In the genomic region with DNA sequence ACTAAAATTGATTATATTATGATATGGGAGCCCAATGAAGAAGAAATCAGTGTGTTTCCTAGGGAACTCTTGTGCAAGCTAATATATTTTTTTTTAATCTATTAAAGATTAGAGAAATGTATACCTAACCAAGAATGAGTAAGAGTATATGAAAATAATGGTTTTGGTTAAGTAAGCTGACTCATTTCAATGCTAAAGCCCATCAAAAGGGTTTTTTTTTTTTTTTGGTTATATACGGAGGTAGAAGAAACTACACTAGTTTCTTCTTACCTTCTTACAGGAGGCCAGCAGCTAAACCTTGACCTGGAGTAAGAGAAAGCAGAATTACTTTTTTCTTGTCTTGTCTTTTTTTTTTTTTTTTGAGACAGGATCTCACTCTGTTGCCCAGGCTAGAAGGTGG, we compare ENCODE assay signal across 13 cellular contexts. TPM values are rescaled to one million over a fixed set of nuclear protein-coding genes. Genes with fewer than 3 reads are reported as not detected.
A peak's percentile ranks its signal among the peaks of the same experiment; 100 is the strongest.
DNase-seq lines count a peak whose midpoint lies in the region; ATAC-seq and TF ChIP-seq lines count a peak whose summit lies in the region.
"Had no signal": no experiment of that assay in that cellular context is flagged by ENCODE, and none has a peak within 500 bp of the region (broad histone marks: within the 10 kb centered on the region; RNA-seq: fewer than 3 reads in every experiment).

No MANE protein-coding gene starts in this region.

- peak; percentile 81 for ATAC-seq in activated CD8-positive, alpha-beta T cell treated with anti-CD3 and anti-CD28 coated beads for 36 hours
- no peak for ATAC-seq in activated CD8-positive, alpha-beta T cell treated with anti-CD3 and anti-CD28 coated beads, Interleukin-2, amount 10 ng/mL, durations not matched to agents 7 days and 5 days
- ATAC-seq in GM21528 (IDR thresholded peaks at IDR 0.05; ENCODE audit: low FRiP score, unreplicated experiment) (peak; percentile 67), HG03095 (IDR thresholded peaks at IDR 0.05; ENCODE audit: unreplicated experiment) (peak; percentile 76)

- H3K4me1 Mint-ChIP-seq in activated CD8-positive, alpha-beta T cell treated with anti-CD3 and anti-CD28 coated beads for 36 hours (ENCODE audit: low read depth) = peaks cover 5% of the 10 kb centered on the region
- H3K4me1 Mint-ChIP-seq in activated CD8-positive, alpha-beta T cell treated with anti-CD3 and anti-CD28 coated beads, Interleukin-2, amount 10 ng/mL, durations not matched to agents 7 days and 5 days (ENCODE audit: low read depth) = peaks cover 7% of the 10 kb centered on the region

- no peak overlapping the region for H3K27ac ChIP-seq in substantia nigra (ENCODE audit: low read depth, low read length, poor library complexity, severe bottlenecking)

- no peak for TF ChIP-seq CTCF in activated CD8-positive, alpha-beta T cell treated with anti-CD3 and anti-CD28 coated beads for 36 hours (IDR thresholded peaks at IDR 0.05)

- intact Hi-C loops in activated CD8-positive, alpha-beta T cell treated with anti-CD3 and anti-CD28 coated beads for 36 hours (cut with micrococcal nuclease) = no loop called here

- no peaks in the 10 kb centered on the region for H3K27me3 Mint-ChIP-seq in activated CD8-positive, alpha-beta T cell treated with anti-CD3 and anti-CD28 coated beads for 36 hours
- H3K27me3 Mint-ChIP-seq in activated CD8-positive, alpha-beta T cell treated with anti-CD3 and anti-CD28 coated beads, Interleukin-2, amount 10 ng/mL, durations not matched to agents 7 days and 5 days (ENCODE audit: low read depth) = no peaks in the 10 kb centered on the region

- no peaks in the 10 kb centered on the region for H3K36me3 Mint-ChIP-seq in activated CD8-positive, alpha-beta T cell treated with anti-CD3 and anti-CD28 coated beads for 36 hours (ENCODE audit: low read depth)
- no peaks in the 10 kb centered on the region for H3K36me3 Mint-ChIP-seq in activated CD8-positive, alpha-beta T cell treated with anti-CD3 and anti-CD28 coated beads, Interleukin-2, amount 10 ng/mL, durations not matched to agents 7 days and 5 days (ENCODE audit: low read depth)

- CTCF ChIA-PET in activated CD8-positive, alpha-beta T cell treated with anti-CD3 and anti-CD28 coated beads for 36 hours (lab: Charles Lee) = interaction anchor here (0.8 to 4.1 kb wide), 3 partner anchors 10 to 14 kb away, joined by 3 to 20 read pairs (median 4); no protein-coding TSS in a partner anchor
- CTCF ChIA-PET in activated CD8-positive, alpha-beta T cell treated with anti-CD3 and anti-CD28 coated beads, Interleukin-2, amount 10 ng/mL, durations not matched to agents 7 days and 5 days (lab: Charles Lee) = interaction anchor here (0.8 to 3.7 kb wide), 4 partner anchors 10 to 97 kb away, joined by 3 to 14 read pairs (median 8); no protein-coding TSS in a partner anchor

- POLR2A ChIA-PET in activated CD8-positive, alpha-beta T cell treated with anti-CD3 and anti-CD28 coated beads for 36 hours (lab: Charles Lee) = interaction anchor here (0.6 to 3.3 kb wide), 3 partner anchors 12 to 119 kb away, joined by 3 to 14 read pairs (median 5); no protein-coding TSS in a partner anchor
- POLR2A ChIA-PET in activated CD8-positive, alpha-beta T cell treated with anti-CD3 and anti-CD28 coated beads, Interleukin-2, amount 10 ng/mL, durations not matched to agents 7 days and 5 days (lab: Charles Lee) = interaction anchor here (0.6 to 1.1 kb wide), 3 partner anchors 12 to 102 kb away, joined by 3 to 5 read pairs (median 3); no protein-coding TSS in a partner anchor

- H3K4me3 Mint-ChIP-seq in activated CD8-positive, alpha-beta T cell treated with anti-CD3 and anti-CD28 coated beads for 36 hours = no peak overlapping the region
- H3K4me3 Mint-ChIP-seq in activated CD8-positive, alpha-beta T cell treated with anti-CD3 and anti-CD28 coated beads, Interleukin-2, amount 10 ng/mL, durations not matched to agents 7 days and 5 days = no peak overlapping the region

- no peak overlapping the region for H3K27ac Mint-ChIP-seq in activated CD8-positive, alpha-beta T cell treated with anti-CD3 and anti-CD28 coated beads for 36 hours
- H3K27ac Mint-ChIP-seq in activated CD8-positive, alpha-beta T cell treated with anti-CD3 and anti-CD28 coated beads, Interleukin-2, amount 10 ng/mL, durations not matched to agents 7 days and 5 days = no peak overlapping the region

- no peaks in the 10 kb centered on the region for H3K9me3 Mint-ChIP-seq in activated CD8-positive, alpha-beta T cell treated with anti-CD3 and anti-CD28 coated beads for 36 hours
- no peaks in the 10 kb centered on the region for H3K9me3 Mint-ChIP-seq in activated CD8-positive, alpha-beta T cell treated with anti-CD3 and anti-CD28 coated beads, Interleukin-2, amount 10 ng/mL, durations not matched to agents 7 days and 5 days (ENCODE audit: insufficient read depth)

- DNase-seq in activated CD8-positive, alpha-beta T cell treated with anti-CD3 and anti-CD28 coated beads for 36 hours = no peak
- DNase-seq in activated CD8-positive, alpha-beta T cell treated with anti-CD3 and anti-CD28 coated beads, Interleukin-2, amount 10 ng/mL, durations not matched to agents 7 days and 5 days = no peak
- peak; percentile 9 for DNase-seq in glomerular visceral epithelial cell (ENCODE audit: extremely low spot score)
- DNase-seq in NCI-H82 (lab: John Stamatoyannopoulos, UW) = no peak
- DNase-seq in substantia nigra (lab: John Stamatoyannopoulos, UW) = no peak
- no peak for DNase-seq in NOMO-1 treated with DMSO at 0.1 percent for 48 hours (lab: John Stamatoyannopoulos, UW; ENCODE audit: unreplicated experiment)
- DNase-seq: amniotic stem cell; Karpas-422; NCI-H226; SIG-M5; stimulated activated CD8-positive, alpha-beta memory T cell treated with anti-CD3 and anti-CD28 coated beads, Interleukin-4, amount 100 ng/mL, for 48 hours had no signal

RNA-seq across cellular contexts. Expression of a gene that starts 27.5 kb away (rescaled TPM):
- 10 to 100 TPM; 13.6 to 17.5 TPM for total RNA-seq in activated CD8-positive, alpha-beta T cell treated with anti-CD3 and anti-CD28 coated beads for 36 hours
- total RNA-seq in activated CD8-positive, alpha-beta T cell treated with anti-CD3 and anti-CD28 coated beads, Interleukin-2, amount 10 ng/mL, durations not matched to agents 7 days and 5 days = 10 to 100 TPM; 35.1 to 43.2 TPM
